Comparison of ENCODE assay signal across 9 cellular contexts in the genomic region with DNA sequence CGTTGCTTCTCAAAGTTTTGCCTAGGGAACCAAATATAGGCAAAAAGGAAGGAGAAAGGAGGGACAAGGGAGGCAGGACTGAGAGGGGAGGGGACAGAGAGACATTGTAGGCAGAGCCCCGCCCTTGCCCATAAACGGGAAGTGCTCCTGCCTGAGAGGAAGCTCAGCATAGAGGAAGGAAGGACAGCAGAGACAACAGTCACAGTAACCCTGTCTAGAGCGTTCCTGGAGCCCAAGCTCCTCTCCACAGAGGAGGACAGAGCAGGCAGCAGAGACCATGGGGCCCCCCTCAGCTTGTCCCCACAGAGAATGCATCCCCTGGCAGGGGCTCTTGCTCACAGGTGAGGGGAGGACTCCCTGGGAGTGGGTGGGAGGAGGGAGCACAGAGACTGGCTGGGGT. TPM values are rescaled to one million over a fixed set of nuclear protein-coding genes. Genes with fewer than 3 reads are reported as not detected.
DNase-seq lines count a peak whose midpoint lies in the region; ATAC-seq, FAIRE-seq and TF ChIP-seq lines count a peak whose summit lies in the region.
"Had no signal": no experiment of that assay in that cellular context is flagged by ENCODE, and none has a peak within 500 bp of the region (broad histone marks: within the 10 kb centered on the region; RNA-seq: fewer than 3 reads in every experiment).

A gene (plus strand): TSS at position 169 of the 400 bp plus-strand sequence. CDS start 109 bp downstream, at position 278.

- peak within 1 kb of the TSS; percentile 35 for H3K4me3 ChIP-seq in upper lobe of right lung

- DNase-seq in GM12892 (ENCODE audit: insufficient read length) (peak; percentile 58), KBM-7 (peak; percentile 91), left colon (peak; percentile 59 to 68), upper lobe of right lung (peak; percentile 77), inferior parietal cortex (ENCODE audit: extremely low spot score) (no peak)
- DNase-seq in activated CD4-positive, alpha-beta T cell treated with anti-CD3 and anti-CD28 coated beads, Interleukin-2, amount 50 U/mL, for 4 hours: peak; percentile 23 to 31

- in situ Hi-C loops in KBM-7 (cut with MboI; ENCODE audit: low pct_unique_long_range_greater_than_20kb, low sequenced_read_pairs): loop anchor here (10.0 kb wide), 1 partner anchor 131 kb away; a partner anchor contains a TSS

- peak within 1 kb of the TSS; percentile 76 for H3K27ac ChIP-seq in upper lobe of right lung

- H3K4me1 ChIP-seq in upper lobe of right lung: no peaks in the 10 kb centered on the region

- FAIRE-seq in GM12892 (lab: Jason Lieb, UNC): peak; percentile 99
- FAIRE-seq: bronchial epithelial cell had no signal

- peaks cover under 1% of the 10 kb centered on the region for H3K9me3 ChIP-seq in upper lobe of right lung

- no peaks in the 10 kb centered on the region for H3K27me3 ChIP-seq in upper lobe of right lung

- peak; percentile 89 for ATAC-seq in left colon
- peak; percentile 97 for ATAC-seq in upper lobe of right lung
- ATAC-seq in GM19395 (IDR thresholded peaks at IDR 0.05; ENCODE audit: unreplicated experiment): no peak
- ATAC-seq in HG03354 (IDR thresholded peaks at IDR 0.05; ENCODE audit: poor library complexity, severe bottlenecking, unreplicated experiment): no peak

- intact Hi-C loops in left colon (cut with DNase I, micrococcal nuclease): loop anchor here in 1 of 2 donors (10.0 kb wide), 1 partner anchor 121 kb away; no protein-coding TSS in a partner anchor
- intact Hi-C loops in upper lobe of right lung (cut with DNase I): loop anchor here (10.0 kb wide), 1 partner anchor 131 kb away; a partner anchor contains a TSS

- peak; percentile 72 for TF ChIP-seq POLR2A in GM12892 (IDR thresholded peaks at IDR 0.05; ENCODE audit: low read depth, low read length)

- TF ChIP-seq CTCF in upper lobe of right lung (IDR thresholded peaks at IDR 0.05): no peak

- H3K36me3 ChIP-seq in upper lobe of right lung: no peaks in the 10 kb centered on the region

RNA-seq across cellular contexts. Expression of the gene that starts here (rescaled TPM):
- polyA plus RNA-seq in GM12892 (2012; ENCODE audit: missing spikeins): 21.8 TPM
- total RNA-seq in left colon: 1 to 10 TPM in 1 of 2 donors, not detected in 1; 1.5 TPM
- total RNA-seq in upper lobe of right lung: 16.3 TPM
- total RNA-seq: bronchial epithelial cell had no signal

Comparison
In these comparisons a context has a peak if more than half of its experiments do, and no peak if none do; other contexts are left out.
1. ATAC-seq: peak in left colon (single experiment) and upper lobe of right lung (single experiment); none in GM19395 (single experiment) and HG03354 (single experiment).